ENCODE assay signal across 1 cellular context in the genomic region with DNA sequence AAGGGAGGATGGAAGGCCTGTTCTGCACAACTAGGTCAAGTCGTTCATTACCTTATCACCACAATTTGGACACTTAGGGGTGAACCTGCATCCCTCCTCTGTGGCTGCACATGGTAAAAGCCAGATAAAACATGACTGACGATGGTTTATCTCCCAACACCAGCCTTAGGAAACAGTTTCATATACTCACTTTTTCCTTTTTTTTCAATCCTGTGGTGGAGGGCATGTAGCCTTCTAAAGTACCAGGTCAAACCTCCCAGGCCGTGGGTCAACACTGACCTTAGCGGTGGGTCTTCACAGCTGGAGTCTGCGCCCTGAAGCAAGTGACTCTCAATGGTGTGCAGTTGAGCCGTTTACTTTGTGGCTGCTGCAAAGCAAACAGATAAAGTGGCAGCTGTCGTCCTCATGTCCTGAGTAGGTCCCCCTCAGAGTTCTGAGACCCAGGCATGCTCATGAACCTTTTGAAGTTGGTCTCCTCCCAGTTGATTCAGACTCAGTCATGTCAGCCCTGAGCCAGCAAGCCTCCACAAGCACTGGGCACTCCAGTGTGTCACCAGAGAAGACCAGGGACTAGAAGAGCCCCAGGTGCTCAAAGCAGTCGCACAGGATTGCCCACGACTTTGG.
TF ChIP-seq lines count a peak whose summit lies in the region.

No MANE protein-coding gene starts in this region.

TF ChIP-seq in K562, 482 proteins besides CTCF, POLR2A, EP300 and RAD21 (continued from another document and continues in another):
- TF ChIP-seq, protein P1, sequence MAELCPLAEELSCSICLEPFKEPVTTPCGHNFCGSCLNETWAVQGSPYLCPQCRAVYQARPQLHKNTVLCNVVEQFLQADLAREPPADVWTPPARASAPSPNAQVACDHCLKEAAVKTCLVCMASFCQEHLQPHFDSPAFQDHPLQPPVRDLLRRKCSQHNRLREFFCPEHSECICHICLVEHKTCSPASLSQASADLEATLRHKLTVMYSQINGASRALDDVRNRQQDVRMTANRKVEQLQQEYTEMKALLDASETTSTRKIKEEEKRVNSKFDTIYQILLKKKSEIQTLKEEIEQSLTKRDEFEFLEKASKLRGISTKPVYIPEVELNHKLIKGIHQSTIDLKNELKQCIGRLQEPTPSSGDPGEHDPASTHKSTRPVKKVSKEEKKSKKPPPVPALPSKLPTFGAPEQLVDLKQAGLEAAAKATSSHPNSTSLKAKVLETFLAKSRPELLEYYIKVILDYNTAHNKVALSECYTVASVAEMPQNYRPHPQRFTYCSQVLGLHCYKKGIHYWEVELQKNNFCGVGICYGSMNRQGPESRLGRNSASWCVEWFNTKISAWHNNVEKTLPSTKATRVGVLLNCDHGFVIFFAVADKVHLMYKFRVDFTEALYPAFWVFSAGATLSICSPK (IDR thresholded peaks at IDR 0.05; ENCODE audit: borderline replicate concordance), result no peak
- TF ChIP-seq KLF1 (tag; IDR thresholded peaks at IDR 0.05), result no peak
- TF ChIP-seq MAFF (IDR thresholded peaks at IDR 0.05; ENCODE audit: low read length), result no peak
- no peak for TF ChIP-seq RFX7 (CRISPR knock-in tag; IDR thresholded peaks at IDR 0.05)
- no peak for TF ChIP-seq HSF4 (CRISPR knock-in tag; IDR thresholded peaks at IDR 0.05; ENCODE audit: borderline replicate concordance)
- no peak for TF ChIP-seq ZNF174 (CRISPR knock-in tag; IDR thresholded peaks at IDR 0.05)
- peak; percentile 99 for TF ChIP-seq KDM1A (IDR thresholded peaks at IDR 0.05)
- TF ChIP-seq SIN3B (IDR thresholded peaks at IDR 0.05; ENCODE audit: low read depth), result no peak
- TF ChIP-seq, protein P2, sequence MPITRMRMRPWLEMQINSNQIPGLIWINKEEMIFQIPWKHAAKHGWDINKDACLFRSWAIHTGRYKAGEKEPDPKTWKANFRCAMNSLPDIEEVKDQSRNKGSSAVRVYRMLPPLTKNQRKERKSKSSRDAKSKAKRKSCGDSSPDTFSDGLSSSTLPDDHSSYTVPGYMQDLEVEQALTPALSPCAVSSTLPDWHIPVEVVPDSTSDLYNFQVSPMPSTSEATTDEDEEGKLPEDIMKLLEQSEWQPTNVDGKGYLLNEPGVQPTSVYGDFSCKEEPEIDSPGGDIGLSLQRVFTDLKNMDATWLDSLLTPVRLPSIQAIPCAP (CRISPR knock-in tag; IDR thresholded peaks at IDR 0.05; ENCODE audit: borderline replicate concordance), result no peak
- no peak for TF ChIP-seq NR2F6 (CRISPR knock-in tag; IDR thresholded peaks at IDR 0.05)
- no peak for TF ChIP-seq PYGO2 (tag; IDR thresholded peaks at IDR 0.05)
- TF ChIP-seq RBM34 (IDR thresholded peaks at IDR 0.05; ENCODE audit: borderline replicate concordance, insufficient read depth, low read length), result no peak
- TF ChIP-seq ZNF589 (CRISPR knock-in tag; IDR thresholded peaks at IDR 0.05; ENCODE audit: low read depth), result peak; percentile 74; the same call in 1 of the 2 replicates
- peak; percentile 98 for TF ChIP-seq DPF2 (IDR thresholded peaks at IDR 0.05)
- TF ChIP-seq, protein P3, sequence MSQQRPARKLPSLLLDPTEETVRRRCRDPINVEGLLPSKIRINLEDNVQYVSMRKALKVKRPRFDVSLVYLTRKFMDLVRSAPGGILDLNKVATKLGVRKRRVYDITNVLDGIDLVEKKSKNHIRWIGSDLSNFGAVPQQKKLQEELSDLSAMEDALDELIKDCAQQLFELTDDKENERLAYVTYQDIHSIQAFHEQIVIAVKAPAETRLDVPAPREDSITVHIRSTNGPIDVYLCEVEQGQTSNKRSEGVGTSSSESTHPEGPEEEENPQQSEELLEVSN (IDR thresholded peaks at IDR 0.05; ENCODE audit: borderline replicate concordance in 1 of 2, extremely low read depth in 1 of 2, insufficient read depth in 1 of 2, insufficient read length in 1 of 2, low read depth in 1 of 2, low read length in 1 of 2, poor library complexity in 1 of 2, severe bottlenecking in 1 of 2), result peak; percentile 8 to 33
- TF ChIP-seq U2AF2 (optimal IDR thresholded peaks at IDR 0.05; ENCODE audit: low read depth, low read length), result no peak
- no peak for TF ChIP-seq ZNF431 (CRISPR knock-in tag; IDR thresholded peaks at IDR 0.05)
- peak in 1 of 2 experiments; percentile 91; a peak in 2 of 3 replicates for TF ChIP-seq CBX3 (IDR thresholded peaks at IDR 0.05; ENCODE audit: borderline replicate concordance in 1 of 2, low read length in 2 of 2)
- TF ChIP-seq KLF10 (CRISPR knock-in tag; IDR thresholded peaks at IDR 0.05), result no peak
- no peak for TF ChIP-seq ZNF785 (CRISPR knock-in tag; IDR thresholded peaks at IDR 0.05)
- peak; percentile 97 for TF ChIP-seq SMARCA4 (IDR thresholded peaks at IDR 0.05)
- TF ChIP-seq, protein P4, sequence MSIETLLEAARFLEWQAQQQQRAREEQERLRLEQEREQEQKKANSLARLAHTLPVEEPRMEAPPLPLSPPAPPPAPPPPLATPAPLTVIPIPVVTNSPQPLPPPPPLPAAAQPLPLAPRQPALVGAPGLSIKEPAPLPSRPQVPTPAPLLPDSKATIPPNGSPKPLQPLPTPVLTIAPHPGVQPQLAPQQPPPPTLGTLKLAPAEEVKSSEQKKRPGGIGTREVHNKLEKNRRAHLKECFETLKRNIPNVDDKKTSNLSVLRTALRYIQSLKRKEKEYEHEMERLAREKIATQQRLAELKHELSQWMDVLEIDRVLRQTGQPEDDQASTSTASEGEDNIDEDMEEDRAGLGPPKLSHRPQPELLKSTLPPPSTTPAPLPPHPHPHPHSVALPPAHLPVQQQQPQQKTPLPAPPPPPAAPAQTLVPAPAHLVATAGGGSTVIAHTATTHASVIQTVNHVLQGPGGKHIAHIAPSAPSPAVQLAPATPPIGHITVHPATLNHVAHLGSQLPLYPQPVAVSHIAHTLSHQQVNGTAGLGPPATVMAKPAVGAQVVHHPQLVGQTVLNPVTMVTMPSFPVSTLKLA (conservative IDR thresholded peaks at IDR 0.05), result peak; percentile 75 to 85
- TF ChIP-seq, protein P5, sequence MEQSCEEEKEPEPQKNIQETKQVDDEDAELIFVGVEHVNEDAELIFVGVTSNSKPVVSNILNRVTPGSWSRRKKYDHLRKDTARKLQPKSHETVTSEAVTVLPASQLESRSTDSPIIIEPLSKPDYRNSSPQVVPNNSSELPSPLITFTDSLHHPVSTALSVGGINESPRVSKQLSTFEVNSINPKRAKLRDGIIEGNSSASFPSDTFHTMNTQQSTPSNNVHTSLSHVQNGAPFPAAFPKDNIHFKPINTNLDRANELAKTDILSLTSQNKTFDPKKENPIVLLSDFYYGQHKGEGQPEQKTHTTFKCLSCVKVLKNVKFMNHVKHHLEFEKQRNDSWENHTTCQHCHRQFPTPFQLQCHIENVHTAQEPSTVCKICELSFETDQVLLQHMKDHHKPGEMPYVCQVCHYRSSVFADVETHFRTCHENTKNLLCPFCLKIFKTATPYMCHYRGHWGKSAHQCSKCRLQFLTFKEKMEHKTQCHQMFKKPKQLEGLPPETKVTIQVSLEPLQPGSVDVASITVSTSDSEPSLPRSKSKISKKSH (CRISPR knock-in tag; IDR thresholded peaks at IDR 0.05), result no peak
- TF ChIP-seq ZNF253 (CRISPR knock-in tag; conservative IDR thresholded peaks at IDR 0.05), result no peak
- no peak for TF ChIP-seq HNRNPL (IDR thresholded peaks at IDR 0.05; ENCODE audit: low read depth, low read length)
- TF ChIP-seq ZNF445 (CRISPR knock-in tag; IDR thresholded peaks at IDR 0.05; ENCODE audit: low read depth), result no peak
- TF ChIP-seq, protein P6, sequence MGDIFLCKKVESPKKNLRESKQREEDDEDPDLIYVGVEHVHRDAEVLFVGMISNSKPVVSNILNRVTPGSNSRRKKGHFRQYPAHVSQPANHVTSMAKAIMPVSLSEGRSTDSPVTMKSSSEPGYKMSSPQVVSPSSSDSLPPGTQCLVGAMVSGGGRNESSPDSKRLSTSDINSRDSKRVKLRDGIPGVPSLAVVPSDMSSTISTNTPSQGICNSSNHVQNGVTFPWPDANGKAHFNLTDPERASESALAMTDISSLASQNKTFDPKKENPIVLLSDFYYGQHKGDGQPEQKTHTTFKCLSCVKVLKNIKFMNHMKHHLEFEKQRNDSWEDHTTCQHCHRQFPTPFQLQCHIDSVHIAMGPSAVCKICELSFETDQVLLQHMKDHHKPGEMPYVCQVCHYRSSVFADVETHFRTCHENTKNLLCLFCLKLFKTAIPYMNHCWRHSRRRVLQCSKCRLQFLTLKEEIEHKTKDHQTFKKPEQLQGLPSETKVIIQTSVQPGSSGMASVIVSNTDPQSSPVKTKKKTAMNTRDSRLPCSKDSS (IDR thresholded peaks at IDR 0.05; ENCODE audit: low read depth, partially characterized antibody), result no peak
- TF ChIP-seq ZNF551 (CRISPR knock-in tag; IDR thresholded peaks at IDR 0.05), result no peak
- TF ChIP-seq FOSL1 (tag; conservative IDR thresholded peaks at IDR 0.05), result peak; percentile 93
- TF ChIP-seq YY1 (IDR thresholded peaks at IDR 0.05; ENCODE audit: borderline replicate concordance in 1 of 3, control insufficient read depth in 1 of 3, extremely low read depth in 1 of 3, insufficient read depth in 3 of 3, insufficient read length in 1 of 3, insufficient replicate concordance in 2 of 3, low read depth in 1 of 3, low read length in 2 of 3), result no peak
- no peak for TF ChIP-seq MCM5 (IDR thresholded peaks at IDR 0.05; ENCODE audit: low read depth)
- TF ChIP-seq, protein P7, sequence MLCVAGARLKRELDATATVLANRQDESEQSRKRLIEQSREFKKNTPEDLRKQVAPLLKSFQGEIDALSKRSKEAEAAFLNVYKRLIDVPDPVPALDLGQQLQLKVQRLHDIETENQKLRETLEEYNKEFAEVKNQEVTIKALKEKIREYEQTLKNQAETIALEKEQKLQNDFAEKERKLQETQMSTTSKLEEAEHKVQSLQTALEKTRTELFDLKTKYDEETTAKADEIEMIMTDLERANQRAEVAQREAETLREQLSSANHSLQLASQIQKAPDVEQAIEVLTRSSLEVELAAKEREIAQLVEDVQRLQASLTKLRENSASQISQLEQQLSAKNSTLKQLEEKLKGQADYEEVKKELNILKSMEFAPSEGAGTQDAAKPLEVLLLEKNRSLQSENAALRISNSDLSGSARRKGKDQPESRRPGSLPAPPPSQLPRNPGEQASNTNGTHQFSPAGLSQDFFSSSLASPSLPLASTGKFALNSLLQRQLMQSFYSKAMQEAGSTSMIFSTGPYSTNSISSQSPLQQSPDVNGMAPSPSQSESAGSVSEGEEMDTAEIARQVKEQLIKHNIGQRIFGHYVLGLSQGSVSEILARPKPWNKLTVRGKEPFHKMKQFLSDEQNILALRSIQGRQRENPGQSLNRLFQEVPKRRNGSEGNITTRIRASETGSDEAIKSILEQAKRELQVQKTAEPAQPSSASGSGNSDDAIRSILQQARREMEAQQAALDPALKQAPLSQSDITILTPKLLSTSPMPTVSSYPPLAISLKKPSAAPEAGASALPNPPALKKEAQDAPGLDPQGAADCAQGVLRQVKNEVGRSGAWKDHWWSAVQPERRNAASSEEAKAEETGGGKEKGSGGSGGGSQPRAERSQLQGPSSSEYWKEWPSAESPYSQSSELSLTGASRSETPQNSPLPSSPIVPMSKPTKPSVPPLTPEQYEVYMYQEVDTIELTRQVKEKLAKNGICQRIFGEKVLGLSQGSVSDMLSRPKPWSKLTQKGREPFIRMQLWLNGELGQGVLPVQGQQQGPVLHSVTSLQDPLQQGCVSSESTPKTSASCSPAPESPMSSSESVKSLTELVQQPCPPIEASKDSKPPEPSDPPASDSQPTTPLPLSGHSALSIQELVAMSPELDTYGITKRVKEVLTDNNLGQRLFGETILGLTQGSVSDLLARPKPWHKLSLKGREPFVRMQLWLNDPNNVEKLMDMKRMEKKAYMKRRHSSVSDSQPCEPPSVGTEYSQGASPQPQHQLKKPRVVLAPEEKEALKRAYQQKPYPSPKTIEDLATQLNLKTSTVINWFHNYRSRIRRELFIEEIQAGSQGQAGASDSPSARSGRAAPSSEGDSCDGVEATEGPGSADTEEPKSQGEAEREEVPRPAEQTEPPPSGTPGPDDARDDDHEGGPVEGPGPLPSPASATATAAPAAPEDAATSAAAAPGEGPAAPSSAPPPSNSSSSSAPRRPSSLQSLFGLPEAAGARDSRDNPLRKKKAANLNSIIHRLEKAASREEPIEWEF (CRISPR knock-in tag; IDR thresholded peaks at IDR 0.05), result no peak
- TF ChIP-seq, protein P8, sequence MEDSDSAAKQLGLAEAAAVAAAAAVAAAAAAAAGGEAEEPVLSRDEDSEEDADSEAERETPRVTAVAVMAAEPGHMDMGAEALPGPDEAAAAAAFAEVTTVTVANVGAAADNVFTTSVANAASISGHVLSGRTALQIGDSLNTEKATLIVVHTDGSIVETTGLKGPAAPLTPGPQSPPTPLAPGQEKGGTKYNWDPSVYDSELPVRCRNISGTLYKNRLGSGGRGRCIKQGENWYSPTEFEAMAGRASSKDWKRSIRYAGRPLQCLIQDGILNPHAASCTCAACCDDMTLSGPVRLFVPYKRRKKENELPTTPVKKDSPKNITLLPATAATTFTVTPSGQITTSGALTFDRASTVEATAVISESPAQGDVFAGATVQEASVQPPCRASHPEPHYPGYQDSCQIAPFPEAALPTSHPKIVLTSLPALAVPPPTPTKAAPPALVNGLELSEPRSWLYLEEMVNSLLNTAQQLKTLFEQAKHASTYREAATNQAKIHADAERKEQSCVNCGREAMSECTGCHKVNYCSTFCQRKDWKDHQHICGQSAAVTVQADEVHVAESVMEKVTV (CRISPR knock-in tag; IDR thresholded peaks at IDR 0.05), result no peak
- TF ChIP-seq MCM2 (IDR thresholded peaks at IDR 0.05; ENCODE audit: low read depth), result no peak
- TF ChIP-seq LCOR (CRISPR knock-in tag; IDR thresholded peaks at IDR 0.05), result peak; percentile 99
- TF ChIP-seq ZZZ3 (IDR thresholded peaks at IDR 0.05), result no peak
- TF ChIP-seq TEAD4 (IDR thresholded peaks at IDR 0.05; ENCODE audit: low read length), result peak; percentile 100
- TF ChIP-seq TEAD4 (CRISPR knock-in tag; IDR thresholded peaks at IDR 0.05; ENCODE audit: borderline replicate concordance), result no peak
- TF ChIP-seq, protein P9, sequence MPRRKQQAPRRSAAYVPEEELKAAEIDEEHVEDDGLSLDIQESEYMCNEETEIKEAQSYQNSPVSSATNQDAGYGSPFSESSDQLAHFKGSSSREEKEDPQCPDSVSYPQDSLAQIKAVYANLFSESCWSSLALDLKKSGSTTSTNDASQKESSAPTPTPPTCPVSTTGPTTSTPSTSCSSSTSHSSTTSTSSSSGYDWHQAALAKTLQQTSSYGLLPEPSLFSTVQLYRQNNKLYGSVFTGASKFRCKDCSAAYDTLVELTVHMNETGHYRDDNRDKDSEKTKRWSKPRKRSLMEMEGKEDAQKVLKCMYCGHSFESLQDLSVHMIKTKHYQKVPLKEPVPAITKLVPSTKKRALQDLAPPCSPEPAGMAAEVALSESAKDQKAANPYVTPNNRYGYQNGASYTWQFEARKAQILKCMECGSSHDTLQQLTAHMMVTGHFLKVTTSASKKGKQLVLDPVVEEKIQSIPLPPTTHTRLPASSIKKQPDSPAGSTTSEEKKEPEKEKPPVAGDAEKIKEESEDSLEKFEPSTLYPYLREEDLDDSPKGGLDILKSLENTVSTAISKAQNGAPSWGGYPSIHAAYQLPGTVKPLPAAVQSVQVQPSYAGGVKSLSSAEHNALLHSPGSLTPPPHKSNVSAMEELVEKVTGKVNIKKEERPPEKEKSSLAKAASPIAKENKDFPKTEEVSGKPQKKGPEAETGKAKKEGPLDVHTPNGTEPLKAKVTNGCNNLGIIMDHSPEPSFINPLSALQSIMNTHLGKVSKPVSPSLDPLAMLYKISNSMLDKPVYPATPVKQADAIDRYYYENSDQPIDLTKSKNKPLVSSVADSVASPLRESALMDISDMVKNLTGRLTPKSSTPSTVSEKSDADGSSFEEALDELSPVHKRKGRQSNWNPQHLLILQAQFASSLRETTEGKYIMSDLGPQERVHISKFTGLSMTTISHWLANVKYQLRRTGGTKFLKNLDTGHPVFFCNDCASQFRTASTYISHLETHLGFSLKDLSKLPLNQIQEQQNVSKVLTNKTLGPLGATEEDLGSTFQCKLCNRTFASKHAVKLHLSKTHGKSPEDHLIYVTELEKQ (CRISPR knock-in tag; IDR thresholded peaks at IDR 0.05), result no peak
- TF ChIP-seq NFIC (IDR thresholded peaks at IDR 0.05), result peak; percentile 94
- no peak for TF ChIP-seq FOXJ2 (tag; IDR thresholded peaks at IDR 0.05)
- TF ChIP-seq NFIX (CRISPR knock-in tag; IDR thresholded peaks at IDR 0.05; ENCODE audit: low read depth), result no peak
- TF ChIP-seq EP400 (IDR thresholded peaks at IDR 0.05), result peak; percentile 48; the same call in 1 of the 2 replicates
- TF ChIP-seq ARNT (IDR thresholded peaks at IDR 0.05), result peak; percentile 96
- TF ChIP-seq RB1 (IDR thresholded peaks at IDR 0.05; ENCODE audit: low read depth), result no peak
